ENCODE assay signal across 8 cellular contexts in the genomic region with DNA sequence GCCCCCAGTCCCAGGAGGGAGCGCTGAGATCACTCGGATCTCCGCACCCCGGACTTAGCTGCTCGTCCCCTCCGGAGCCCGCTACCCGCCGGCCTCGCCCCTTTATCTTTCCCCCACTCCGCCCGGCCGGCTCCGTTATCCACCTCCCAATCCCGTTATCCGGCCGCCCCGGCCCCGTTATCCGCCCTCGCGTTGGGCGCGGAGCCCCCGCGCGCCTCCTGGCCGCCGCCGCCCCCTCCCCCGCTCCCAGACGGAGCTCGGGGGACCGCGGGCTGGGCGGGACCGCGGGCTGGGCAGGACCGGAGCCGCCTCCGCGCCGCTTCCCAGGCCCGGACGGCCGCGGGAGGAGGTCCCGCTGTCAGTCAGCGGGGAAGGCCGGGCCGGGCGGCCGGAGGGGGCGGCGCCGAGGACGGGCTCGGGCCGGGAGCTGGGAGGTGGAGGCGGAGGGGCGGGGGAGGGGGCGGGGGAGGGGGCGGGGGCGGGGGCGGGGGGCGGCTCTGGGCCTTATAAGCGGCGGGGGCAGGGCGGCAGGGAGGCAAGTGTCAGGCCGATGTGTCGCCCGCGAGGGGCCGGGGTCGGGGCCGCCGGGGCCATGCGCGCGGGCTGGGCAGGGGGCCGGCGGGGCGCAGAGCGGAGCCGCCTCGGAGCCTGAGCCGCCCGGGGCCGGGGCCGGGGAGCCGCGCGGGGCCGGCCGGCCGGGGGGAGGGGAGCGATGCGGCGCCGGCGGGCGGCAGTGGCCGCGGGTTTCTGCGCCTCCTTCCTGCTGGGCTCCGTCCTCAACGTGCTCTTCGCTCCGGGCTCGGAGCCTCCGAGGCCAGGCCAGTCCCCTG. TPM values are rescaled to one million over a fixed set of nuclear protein-coding genes. Genes with fewer than 3 reads are reported as not detected.
DNase-seq lines count a peak whose midpoint lies in the region; ATAC-seq, FAIRE-seq and TF ChIP-seq lines count a peak whose summit lies in the region.
"Had no signal": no experiment of that assay in that cellular context is flagged by ENCODE, and none has a peak within 500 bp of the region (broad histone marks: within the 10 kb centered on the region; RNA-seq: fewer than 3 reads in every experiment).

A gene with protein sequence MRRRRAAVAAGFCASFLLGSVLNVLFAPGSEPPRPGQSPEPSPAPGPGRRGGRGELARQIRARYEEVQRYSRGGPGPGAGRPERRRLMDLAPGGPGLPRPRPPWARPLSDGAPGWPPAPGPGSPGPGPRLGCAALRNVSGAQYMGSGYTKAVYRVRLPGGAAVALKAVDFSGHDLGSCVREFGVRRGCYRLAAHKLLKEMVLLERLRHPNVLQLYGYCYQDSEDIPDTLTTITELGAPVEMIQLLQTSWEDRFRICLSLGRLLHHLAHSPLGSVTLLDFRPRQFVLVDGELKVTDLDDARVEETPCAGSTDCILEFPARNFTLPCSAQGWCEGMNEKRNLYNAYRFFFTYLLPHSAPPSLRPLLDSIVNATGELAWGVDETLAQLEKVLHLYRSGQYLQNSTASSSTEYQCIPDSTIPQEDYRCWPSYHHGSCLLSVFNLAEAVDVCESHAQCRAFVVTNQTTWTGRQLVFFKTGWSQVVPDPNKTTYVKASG (plus strand): TSS at position 534 of the 830 bp plus-strand sequence. CDS start 179 bp downstream, at position 713.

- peak within 1 kb of the TSS; percentile 89 for H3K27ac ChIP-seq in vagina

- H3K4me1 ChIP-seq in vagina, result peaks cover 42% of the 10 kb centered on the region

- FAIRE-seq in frontal cortex (lab: Jason Lieb, UNC), result no peak
- FAIRE-seq: colon had no signal

- H3K9me3 ChIP-seq in vagina, result no peaks in the 10 kb centered on the region

- H3K27me3 ChIP-seq in vagina, result no peaks in the 10 kb centered on the region

- peaks cover 5% of the 10 kb centered on the region for H3K4me1 Mint-ChIP-seq in activated naive CD4-positive, alpha-beta T cell treated with anti-CD3 and anti-CD28 coated beads for 36 hours (ENCODE audit: low read depth)
- H3K4me1 Mint-ChIP-seq in natural killer cell, result peaks cover 0 to 5% of the 10 kb centered on the region in 2 donors

- intact Hi-C loops in activated naive CD4-positive, alpha-beta T cell treated with anti-CD3 and anti-CD28 coated beads for 36 hours (cut with micrococcal nuclease), result loop anchor here (1.0 kb wide), 1 partner anchor 314 kb away; the partner anchor contains the start of gene COX7A2L
- intact Hi-C loops in natural killer cell (cut with micrococcal nuclease) (no loop called here), vagina (cut with DNase I) (loop anchor here (2.0 kb wide), 1 partner anchor 81 kb away; no protein-coding TSS in a partner anchor)

- no peaks in the 10 kb centered on the region for H3K36me3 ChIP-seq in vagina

- H3K27me3 Mint-ChIP-seq in activated naive CD4-positive, alpha-beta T cell treated with anti-CD3 and anti-CD28 coated beads for 36 hours (ENCODE audit: low read depth), result peaks cover 59% of the 10 kb centered on the region
- peaks cover 34 to 43% of the 10 kb centered on the region in 2 donors for H3K27me3 Mint-ChIP-seq in natural killer cell (ENCODE audit: low read depth in 2 of 2)

- CTCF ChIA-PET in activated naive CD4-positive, alpha-beta T cell treated with anti-CD3 and anti-CD28 coated beads for 36 hours (lab: Charles Lee), result interaction anchor here (0.8 kb wide), 1 partner anchor 49 kb away, joined by 3 read pairs; no protein-coding TSS in a partner anchor

- TF ChIP-seq POLR2A in vagina (IDR thresholded peaks at IDR 0.05), result peak in 1 of 2 donors; percentile 91

- peak within 1 kb of the TSS; percentile 57 for H3K4me3 Mint-ChIP-seq in activated naive CD4-positive, alpha-beta T cell treated with anti-CD3 and anti-CD28 coated beads for 36 hours
- peak within 1 kb of the TSS; percentile 77 for H3K4me3 Mint-ChIP-seq in natural killer cell

- peak within 1 kb of the TSS; percentile 68 to 88 for H3K4me3 ChIP-seq in vagina

- H3K27ac Mint-ChIP-seq in activated naive CD4-positive, alpha-beta T cell treated with anti-CD3 and anti-CD28 coated beads for 36 hours, result no peak within 1 kb of the TSS
- no peak within 1 kb of the TSS for H3K27ac Mint-ChIP-seq in natural killer cell

- no peak for TF ChIP-seq CTCF in natural killer cell (IDR thresholded peaks at IDR 0.05)
- TF ChIP-seq CTCF in vagina (IDR thresholded peaks at IDR 0.05), result no peak

- DNase-seq in GM03348 (ENCODE audit: low spot score), result peak; percentile 98
- peak; percentile 31 to 59 for DNase-seq in NCI-H1930 (lab: John Stamatoyannopoulos, UW)
- DNase-seq in activated naive CD4-positive, alpha-beta T cell treated with anti-CD3 and anti-CD28 coated beads for 36 hours, result no peak
- DNase-seq in frontal cortex (ENCODE audit: low spot score in 2 of 2), result peak; percentile 95 to 96
- DNase-seq in natural killer cell, result peak; percentile 23
- DNase-seq in vagina (ENCODE audit: extremely low spot score in 2 of 2), result no peak

- H3K9me3 Mint-ChIP-seq in activated naive CD4-positive, alpha-beta T cell treated with anti-CD3 and anti-CD28 coated beads for 36 hours, result no peaks in the 10 kb centered on the region
- H3K9me3 Mint-ChIP-seq in natural killer cell, result no peaks in the 10 kb centered on the region

- H3K36me3 Mint-ChIP-seq in activated naive CD4-positive, alpha-beta T cell treated with anti-CD3 and anti-CD28 coated beads for 36 hours (ENCODE audit: low read depth), result no peaks in the 10 kb centered on the region
- H3K36me3 Mint-ChIP-seq in natural killer cell, result no peaks in the 10 kb centered on the region

- ATAC-seq in GM21825 (IDR thresholded peaks at IDR 0.05; ENCODE audit: unreplicated experiment) (peak; percentile 64), natural killer cell (peak; percentile 61 to 79 (median 76))

RNA-seq across cellular contexts. Expression of the gene that starts here (rescaled TPM):
- total RNA-seq in activated naive CD4-positive, alpha-beta T cell treated with anti-CD3 and anti-CD28 coated beads for 36 hours, result not detected
- total RNA-seq in frontal cortex (19.6 TPM), natural killer cell (under 1 TPM in 1 of 3 donors, not detected in 2; 0.50 TPM), vagina (146 TPM)

Comparison
In these comparisons a context has a peak if more than half of its experiments do, and no peak if none do; other contexts are left out.
1. RNA of the gene that starts here (total RNA-seq): 146 TPM in vagina (single experiment) and 19.6 TPM in frontal cortex (single experiment); not detected in activated naive CD4-positive, alpha-beta T cell treated with anti-CD3 and anti-CD28 coated beads for 36 hours and 0.50 TPM in natural killer cell; every median in the first group is over 10 times any median in the second.
2. Peak in DNase-seq and ATAC-seq in natural killer cell; RNA of the gene not detected or under 1 TPM.
3. DNase-seq: peak in GM03348 (single experiment), NCI-H1930 (2 of 2) and frontal cortex (2 of 2); none in activated naive CD4-positive, alpha-beta T cell treated with anti-CD3 and anti-CD28 coated beads for 36 hours (single experiment) and vagina (0 of 2).